Comparison of ENCODE assay signal across 8 cellular contexts in the genomic region with DNA sequence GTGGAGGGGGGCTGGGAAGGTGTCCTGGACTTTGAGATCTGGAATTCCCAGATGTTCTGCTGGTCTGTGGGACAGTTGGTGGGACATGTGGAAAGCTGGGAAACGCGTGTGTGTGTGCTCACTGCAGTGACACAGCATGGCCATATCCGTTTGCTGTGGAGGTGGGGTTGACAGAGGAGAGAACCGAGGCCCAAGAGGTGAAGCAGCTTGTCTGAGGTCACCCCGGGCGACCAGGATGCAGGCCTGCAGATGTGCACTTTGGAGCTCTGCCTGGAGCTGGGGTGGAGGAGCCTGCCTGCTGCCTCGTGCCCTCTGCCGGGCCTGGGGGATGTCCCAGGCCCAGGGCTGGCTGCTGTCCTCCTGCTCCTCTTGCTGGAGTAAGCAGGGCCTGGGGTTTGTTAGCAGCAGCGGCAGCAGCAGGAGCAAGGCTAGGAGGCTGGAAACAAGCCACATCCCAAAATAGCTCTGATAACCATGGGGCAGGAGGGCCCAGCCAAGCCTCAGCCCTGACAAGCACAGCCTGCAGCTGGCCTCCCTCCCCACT.
DNase-seq lines count a peak whose midpoint lies in the region; ATAC-seq and TF ChIP-seq lines count a peak whose summit lies in the region.
"Not testable (repeated sequence)": the region's sequence is repeated elsewhere in the genome, so short reads cannot be mapped to it uniquely, and the experiment has no call there.

No MANE protein-coding gene starts in this region.

- H3K36me3 ChIP-seq in right lobe of liver = peaks cover 0 to 13% (median 1%) of the 10 kb centered on the region in 4 donors
- H3K36me3 ChIP-seq in thymus (ENCODE audit: control insufficient read depth, insufficient read depth) = not testable (repeated sequence)

- not testable (repeated sequence) for H3K27me3 ChIP-seq in right lobe of liver; thymus (ENCODE audit: control insufficient read depth, insufficient read depth)

- WGBS in right lobe of liver (ENCODE audit: insufficient coverage, low coverage, low lambda C conversion rate, missing lambda C conversion rate) = 0% methylated on average over 1 of the region's 9 CpGs
- WGBS in thymus = 94% methylated on average over 9 of the region's 9 CpGs

- ATAC-seq in right lobe of liver = peak; percentile 57 to 61 (median 58)

- H3K27ac ChIP-seq in right lobe of liver = not testable (repeated sequence)
- peak overlapping the region; percentile 42 for H3K27ac ChIP-seq in thymus (ENCODE audit: low read depth)

- intact Hi-C loops in right lobe of liver (cut with DNase I) = loop anchor here in 1 of 2 donors (10.0 kb wide), 1 partner anchor 113 kb away; no protein-coding TSS in a partner anchor

- H3K4me1 ChIP-seq in right lobe of liver (peaks cover 0 to 14% (median 2%) of the 10 kb centered on the region in 4 donors), thymus (ENCODE audit: control insufficient read depth, insufficient read depth, low read length) (peaks cover 24% of the 10 kb centered on the region)

- TF ChIP-seq POLR2A in right lobe of liver (IDR thresholded peaks at IDR 0.05) = not testable (repeated sequence)

- TF ChIP-seq CTCF in cardiac fibroblast (IDR thresholded peaks at IDR 0.05; ENCODE audit: low read depth, low read length); foreskin fibroblast (IDR thresholded peaks at IDR 0.05; ENCODE audit: low read depth, low read length): not testable (repeated sequence)
- TF ChIP-seq CTCF in right lobe of liver (IDR thresholded peaks at IDR 0.05) = peak in 1 of 4 donors; percentile 7

- H3K4me3 ChIP-seq in cardiac fibroblast (replicated peaks in 1 of 2; ENCODE audit: low read depth in 2 of 2, low read length in 2 of 2); foreskin fibroblast (ENCODE audit: low read depth in 1 of 2, low read length in 2 of 2); right lobe of liver; thymus (ENCODE audit: low read length): not testable (repeated sequence)

- not testable (repeated sequence) for H3K9me3 ChIP-seq in right lobe of liver; thymus (ENCODE audit: control insufficient read depth)

- DNase-seq in Ammon's horn (ENCODE audit: low spot score) = peak; percentile 62
- DNase-seq in Kasumi-1 (lab: John Stamatoyannopoulos, UW) = peak; percentile 46 to 50
- peak; percentile 24 for DNase-seq in UCSD-AML1 (lab: John Stamatoyannopoulos, UW; ENCODE audit: unreplicated experiment)
- DNase-seq in cardiac fibroblast (ENCODE audit: low read depth in 2 of 2) = peak; percentile 65 to 94
- peak; percentile 72 to 89 for DNase-seq in foreskin fibroblast
- DNase-seq in right lobe of liver = peak in 2 of 3 donors; percentile 37 to 55
- DNase-seq in pons (ENCODE audit: low spot score) = peak; percentile 53

Comparison
In these comparisons a context has a peak if more than half of its experiments do, and no peak if none do; other contexts are left out.
1. DNase-seq: peak in every context shown above with its lines; median percentile 80 in foreskin fibroblast; 80 in cardiac fibroblast; 62 in Ammon's horn; 53 in pons; 48 in Kasumi-1; 46 in right lobe of liver; 24 in UCSD-AML1.